18 cellular contexts compared by ENCODE assay signal in the genomic region with DNA sequence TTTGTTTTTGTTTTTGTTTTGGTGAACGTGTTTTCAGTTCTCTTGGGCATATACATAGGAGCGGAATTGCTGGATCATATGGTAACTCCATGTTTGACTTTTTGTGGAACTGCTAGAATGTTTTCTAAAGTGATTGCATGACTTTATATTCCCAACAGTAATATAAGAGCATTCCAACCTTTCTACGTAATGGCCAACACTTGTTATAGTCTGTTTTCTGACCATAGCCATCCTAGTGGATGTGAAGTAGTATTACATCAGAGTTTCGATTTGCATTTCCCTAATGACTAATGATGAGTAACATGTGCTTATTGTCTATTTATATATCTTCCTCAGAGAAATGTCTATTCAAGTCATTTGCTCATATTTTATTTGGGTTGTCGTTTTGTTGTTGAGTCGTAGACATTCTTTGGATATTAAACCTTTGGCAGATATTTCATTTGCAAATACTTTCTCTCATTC.
DNase-seq lines count a peak whose midpoint lies in the region; ATAC-seq and TF ChIP-seq lines count a peak whose summit lies in the region.
"Had no signal": no experiment of that assay in that cellular context is flagged by ENCODE, and none has a peak within 500 bp of the region (broad histone marks: within the 10 kb centered on the region; RNA-seq: fewer than 3 reads in every experiment).

No MANE protein-coding gene starts in this region.

- peaks cover 28% of the 10 kb centered on the region for H3K4me1 ChIP-seq in adipocyte (ENCODE audit: control insufficient read depth, insufficient read depth, low read length)
- H3K4me1 ChIP-seq in foreskin keratinocyte, result peaks cover 4% of the 10 kb centered on the region
- H3K4me1 ChIP-seq: esophagus squamous epithelium had no signal

- H3K4me3 ChIP-seq in adipocyte (ENCODE audit: low read length), result no peak overlapping the region
- H3K4me3 ChIP-seq: esophagus squamous epithelium had no signal

- DNase-seq in AG09319 (ENCODE audit: extremely low read depth, low read depth) (peak; percentile 36), HT1080 (ENCODE audit: low read depth) (peak; percentile 78), adipocyte (ENCODE audit: low read depth) (peak; percentile 9), foreskin keratinocyte (peak; percentile 46 to 72), Right ventricle myocardium superior (no peak)
- DNase-seq in stimulated activated CD8-positive, alpha-beta memory T cell treated with anti-CD3 and anti-CD28 coated beads, Interleukin-4, amount 100 ng/mL, for 48 hours, result no peak
- DNase-seq: activated gamma-delta T cell; caudate nucleus; CD4-positive, alpha-beta T cell; esophagus squamous epithelium; KBM-7; naive B cell; retina; stimulated activated CD4-positive, alpha-beta T cell treated with anti-CD3 and anti-CD28 coated beads, Interleukin-4, amount 100 ng/mL, for 24 hours; stimulated activated naive CD8-positive, alpha-beta T cell treated with anti-CD3 and anti-CD28 coated beads, Interleukin-15, amount 100 ng/mL, for 72 hours; T-helper 17 cell had no signal

- TF ChIP-seq CTCF in AG09319 (IDR thresholded peaks at IDR 0.05; ENCODE audit: low read depth, low read length) (no peak), foreskin keratinocyte (conservative IDR thresholded peaks at IDR 0.05) (peak; percentile 51)

- no peaks in the 10 kb centered on the region for H3K36me3 ChIP-seq in adipocyte (ENCODE audit: control insufficient read depth, insufficient read depth, low read length, severe bottlenecking)
- H3K36me3 ChIP-seq: esophagus squamous epithelium had no signal

- peaks cover 39% of the 10 kb centered on the region for H3K9me3 ChIP-seq in adipocyte (ENCODE audit: control insufficient read depth, low read length)

- H3K9ac ChIP-seq in adipocyte (ENCODE audit: low read length), result no peak overlapping the region

- peak overlapping the region; percentile 1 for H3K27ac ChIP-seq in foreskin keratinocyte
- H3K27ac ChIP-seq: esophagus squamous epithelium had no signal

- ATAC-seq in foreskin keratinocyte, result peak; percentile 87
- no peak for ATAC-seq in Right ventricle myocardium superior (ENCODE audit: poor library complexity)
- no peak for ATAC-seq in HG03045 (IDR thresholded peaks at IDR 0.05; ENCODE audit: unreplicated experiment)
- ATAC-seq in HG03520 (IDR thresholded peaks at IDR 0.05; ENCODE audit: unreplicated experiment), result no peak
- ATAC-seq: stimulated activated naive CD8-positive, alpha-beta T cell treated with anti-CD3 and anti-CD28 coated beads, Interleukin-15, amount 100 ng/mL, for 72 hours; T-helper 17 cell had no signal

- H3K27me3 ChIP-seq in adipocyte (replicated peaks; ENCODE audit: control insufficient read depth, insufficient read depth, low read length) (no peaks in the 10 kb centered on the region), foreskin keratinocyte (no peaks in the 10 kb centered on the region)
- H3K27me3 ChIP-seq: esophagus squamous epithelium had no signal

- intact Hi-C loops in Right ventricle myocardium superior (cut with DNase I), result no loop called here

Comparison
In these comparisons a context has a peak if more than half of its experiments do, and no peak if none do; other contexts are left out.
1. DNase-seq: peak in AG09319 (single experiment), HT1080 (single experiment), adipocyte (single experiment) and foreskin keratinocyte (2 of 2); none in stimulated activated CD8-positive, alpha-beta memory T cell treated with anti-CD3 and anti-CD28 coated beads, Interleukin-4, amount 100 ng/mL, for 48 hours (single experiment) and Right ventricle myocardium superior (single experiment).